ENCODE assay signal across 24 cellular contexts in genomic region chr3:69807674-69808073, GRCh38.
"Had no signal": no experiment of that assay in that cellular context is flagged by ENCODE, and none has a peak within 500 bp of the region (broad histone marks: within the 10 kb centered on the region; RNA-seq: fewer than 3 reads in every experiment).

No MANE protein-coding gene starts in this region.

- H3K4me1 ChIP-seq: right lobe of liver, upper lobe of left lung had no signal

- H3K27ac ChIP-seq: left ventricle myocardium inferior, ovary, right atrium auricular region, right lobe of liver, transverse colon, upper lobe of left lung, vagina had no signal

- H3K27me3 Mint-ChIP-seq: progenitor cell of endocrine pancreas; stimulated activated memory B cell treated with anti-CD40 and anti-IgM and Interleukin-4, amounts not matched to agents 10 μg/mL and 1 μg/mL and 100 μg/mL, for 72 hours; stimulated activated naive CD8-positive, alpha-beta T cell treated with anti-CD3 and anti-CD28 coated beads, Interleukin-15, amount 100 ng/mL, for 72 hours had no signal

- H3K4me3 Mint-ChIP-seq: naive thymus-derived CD4-positive, alpha-beta T cell; natural killer cell treated with Interleukin-12 subunit alpha and Interleukin-12 subunit beta and Interleukin-15 and Interleukin-18, amount 100 ng/mL, for 72 hours; stimulated activated memory B cell treated with anti-CD40 and anti-IgM and Interleukin-4, amounts not matched to agents 10 μg/mL and 1 μg/mL and 100 μg/mL, for 72 hours; stimulated activated naive CD8-positive, alpha-beta T cell treated with anti-CD3 and anti-CD28 coated beads, Interleukin-15, amount 100 ng/mL, for 72 hours had no signal

- H3K27ac Mint-ChIP-seq: naive thymus-derived CD4-positive, alpha-beta T cell; natural killer cell treated with Interleukin-12 subunit alpha and Interleukin-12 subunit beta and Interleukin-15 and Interleukin-18, amount 100 ng/mL, for 72 hours; progenitor cell of endocrine pancreas; stimulated activated memory B cell treated with anti-CD40 and anti-IgM and Interleukin-4, amounts not matched to agents 10 μg/mL and 1 μg/mL and 100 μg/mL, for 72 hours; stimulated activated naive CD8-positive, alpha-beta T cell treated with anti-CD3 and anti-CD28 coated beads, Interleukin-15, amount 100 ng/mL, for 72 hours had no signal

- ATAC-seq: mucosa of descending colon; naive thymus-derived CD4-positive, alpha-beta T cell; natural killer cell treated with Interleukin-12 subunit alpha and Interleukin-12 subunit beta and Interleukin-15 and Interleukin-18, amount 100 ng/mL, for 72 hours; right lobe of liver; stimulated activated memory B cell treated with anti-CD40 and anti-IgM and Interleukin-4, amounts not matched to agents 10 μg/mL and 1 μg/mL and 100 μg/mL, for 72 hours; stimulated activated naive CD8-positive, alpha-beta T cell treated with anti-CD3 and anti-CD28 coated beads, Interleukin-15, amount 100 ng/mL, for 72 hours had no signal

- H3K36me3 ChIP-seq: left ventricle myocardium inferior, ovary, right atrium auricular region, right lobe of liver, transverse colon, upper lobe of left lung, vagina had no signal

- H3K4me3 ChIP-seq: left ventricle myocardium inferior, lung, mucosa of descending colon, ovary, right atrium auricular region, right lobe of liver, smooth muscle cell, transverse colon, upper lobe of left lung, vagina had no signal

- H3K4me1 Mint-ChIP-seq: naive thymus-derived CD4-positive, alpha-beta T cell; stimulated activated memory B cell treated with anti-CD40 and anti-IgM and Interleukin-4, amounts not matched to agents 10 μg/mL and 1 μg/mL and 100 μg/mL, for 72 hours; stimulated activated naive CD8-positive, alpha-beta T cell treated with anti-CD3 and anti-CD28 coated beads, Interleukin-15, amount 100 ng/mL, for 72 hours had no signal

- H3K36me3 Mint-ChIP-seq: naive thymus-derived CD4-positive, alpha-beta T cell; natural killer cell treated with Interleukin-12 subunit alpha and Interleukin-12 subunit beta and Interleukin-15 and Interleukin-18, amount 100 ng/mL, for 72 hours; stimulated activated memory B cell treated with anti-CD40 and anti-IgM and Interleukin-4, amounts not matched to agents 10 μg/mL and 1 μg/mL and 100 μg/mL, for 72 hours had no signal

- H3K9me3 ChIP-seq: left ventricle myocardium inferior, mucosa of descending colon, ovary, right atrium auricular region, right lobe of liver, transverse colon, upper lobe of left lung, vagina had no signal

- DNase-seq: islet precursor cell; left ventricle myocardium inferior; mesendoderm; midbrain; mucosa of descending colon; naive thymus-derived CD4-positive, alpha-beta T cell; ovary; right lobe of liver; stimulated activated CD4-positive, alpha-beta T cell treated with anti-CD3 and anti-CD28 coated beads, Interleukin-1b, Interleukin-23, amount 100 ng/mL, for 48 hours; stimulated activated CD4-positive, alpha-beta T cell treated with anti-CD3 and anti-CD28 coated beads, Interleukin-2, amount 100 ng/mL, for 48 hours; stimulated activated CD4-positive, alpha-beta T cell treated with anti-CD3 and anti-CD28 coated beads, Interleukin-4, amount 100 ng/mL, for 4 hours; stimulated activated CD8-positive, alpha-beta memory T cell treated with anti-CD3 and anti-CD28 coated beads, Interleukin-4, amount 100 ng/mL, for 48 hours; stimulated activated naive CD4-positive, alpha-beta T cell treated with Interleukin-2 at 50 U/mL for 16 hours; stimulated activated naive CD8-positive, alpha-beta T cell treated with anti-CD3 and anti-CD28 coated beads, Interleukin-15, amount 100 ng/mL, for 72 hours; substantia nigra; transverse colon; upper lobe of left lung had no signal

- H3K27me3 ChIP-seq: ovary, right atrium auricular region, right lobe of liver, transverse colon, upper lobe of left lung, vagina had no signal
